Comparison of ENCODE assay signal across 17 cellular contexts in the genomic region with DNA sequence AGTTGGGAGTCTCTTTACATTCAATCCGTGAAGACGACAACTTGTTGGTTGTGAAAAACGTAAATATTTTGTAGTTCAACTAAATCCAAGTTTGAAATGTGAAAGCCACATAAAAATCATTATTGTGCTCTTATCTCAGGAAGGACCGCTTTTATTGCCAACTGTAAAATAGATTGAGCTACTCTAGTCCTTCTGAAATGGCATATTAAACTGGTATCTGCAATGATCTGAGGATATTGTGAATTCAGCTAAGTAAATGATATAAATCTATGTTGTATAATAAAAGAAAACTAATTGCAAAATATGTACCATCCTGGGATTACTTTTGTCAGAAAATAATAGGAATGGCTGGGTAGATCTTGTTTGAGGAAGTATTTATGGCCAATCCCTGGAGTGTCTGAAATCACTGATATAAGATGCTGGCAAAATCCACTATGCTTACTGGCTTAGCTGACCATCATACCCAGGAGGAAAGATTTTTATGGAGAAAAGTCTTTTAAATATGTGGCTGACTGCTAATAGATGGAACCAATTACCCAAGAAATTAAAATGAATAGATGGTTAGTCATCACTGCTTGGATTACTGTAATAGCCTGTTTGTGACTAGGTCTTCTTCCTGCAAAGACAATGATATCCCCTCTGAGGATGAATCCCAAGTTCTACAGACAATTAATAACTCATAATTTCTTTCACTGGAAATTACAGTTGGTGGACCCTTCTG.
"Had no signal": no experiment of that assay in that cellular context is flagged by ENCODE, and none has a peak within 500 bp of the region (broad histone marks: within the 10 kb centered on the region; RNA-seq: fewer than 3 reads in every experiment).

No MANE protein-coding gene starts in this region.

- H3K36me3 ChIP-seq: left ventricle myocardium inferior, tibial artery had no signal

- H3K4me1 ChIP-seq: left ventricle myocardium inferior had no signal

- ATAC-seq: naive thymus-derived CD8-positive, alpha-beta T cell; stimulated activated memory B cell treated with anti-CD40 and anti-IgM and Interleukin-4, amounts not matched to agents 10 μg/mL and 1 μg/mL and 100 μg/mL, for 72 hours had no signal

- H3K4me2 ChIP-seq: hepatocyte had no signal

- FAIRE-seq: kidney, TTC549, urothelium cell line had no signal

- H2AFZ ChIP-seq: hepatocyte had no signal

- DNase-seq: activated CD4-positive, alpha-beta T cell treated with anti-CD3 and anti-CD28 coated beads, Interleukin-2, amount 50 U/mL, for 1 hour; activated CD4-positive, CD25-positive, alpha-beta regulatory T cell; activated naive CD4-positive, alpha-beta T cell; activated naive CD8-positive, alpha-beta T cell treated with anti-CD3 and anti-CD28 coated beads, Interleukin-2, amount 10 ng/mL, durations not matched to agents 7 days and 5 days; activated T-cell treated with anti-CD3 and anti-CD28 coated beads for 4 hours; aorta; cerebellar nuclear complex; effector CD8-positive, alpha-beta T cell; kidney; left ventricle myocardium inferior; naive thymus-derived CD8-positive, alpha-beta T cell; stimulated activated CD4-positive, alpha-beta T cell treated with anti-CD3 and anti-CD28 coated beads, Interleukin-2, amount 100 ng/mL, for 48 hours; tibial artery had no signal

- H3K27me3 ChIP-seq: hepatocyte, tibial artery had no signal

- H3K4me3 ChIP-seq: hepatocyte, left ventricle myocardium inferior, tibial artery had no signal

- H3K79me2 ChIP-seq: hepatocyte had no signal

- H3K27ac ChIP-seq: hepatocyte, left ventricle myocardium inferior, tibial artery had no signal
